8 cellular contexts compared by ENCODE assay signal in the genomic region with DNA sequence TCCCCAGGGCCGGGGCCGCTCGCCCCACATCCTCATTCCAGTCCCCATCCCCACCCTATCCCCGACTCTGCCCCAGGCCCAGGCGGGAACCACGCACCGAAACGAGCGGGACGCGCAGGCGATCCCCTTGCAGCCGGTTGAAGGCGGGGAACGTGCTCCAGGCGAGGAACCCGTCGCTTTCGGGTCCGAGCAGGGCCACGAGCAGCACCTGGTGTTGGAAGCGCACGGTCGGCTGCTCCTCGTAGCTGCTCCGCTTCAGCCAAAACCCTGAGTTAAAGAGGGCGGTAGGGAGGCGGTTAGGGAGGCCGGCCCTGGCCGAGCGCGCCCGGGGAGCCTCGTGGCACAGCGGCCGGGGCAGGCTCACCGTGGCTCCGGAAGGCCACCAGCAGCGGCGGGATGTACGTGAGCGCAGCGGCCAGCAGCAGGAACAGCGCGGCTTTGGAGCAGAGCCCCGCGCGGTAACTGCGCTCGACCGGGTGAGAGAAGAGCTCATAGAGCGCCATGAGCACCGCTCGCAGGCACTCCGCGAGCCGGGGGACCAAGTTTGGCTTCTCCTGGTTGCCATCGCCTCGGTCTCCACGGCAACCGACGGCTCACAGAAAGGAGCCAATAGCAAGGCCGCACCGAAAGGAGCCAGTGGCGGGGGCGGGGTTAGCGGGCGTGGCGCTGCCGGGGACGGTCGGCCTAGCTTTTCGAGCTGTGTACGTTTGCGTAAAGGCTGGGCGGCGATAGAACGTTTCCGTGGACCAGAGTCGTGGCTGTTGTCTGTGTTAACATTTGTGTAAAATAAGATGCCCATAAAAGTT. TPM values are rescaled to one million over a fixed set of nuclear protein-coding genes. Genes with fewer than 3 reads are reported as not detected.
DNase-seq lines count a peak whose midpoint lies in the region; ATAC-seq and TF ChIP-seq lines count a peak whose summit lies in the region.

A gene with protein sequence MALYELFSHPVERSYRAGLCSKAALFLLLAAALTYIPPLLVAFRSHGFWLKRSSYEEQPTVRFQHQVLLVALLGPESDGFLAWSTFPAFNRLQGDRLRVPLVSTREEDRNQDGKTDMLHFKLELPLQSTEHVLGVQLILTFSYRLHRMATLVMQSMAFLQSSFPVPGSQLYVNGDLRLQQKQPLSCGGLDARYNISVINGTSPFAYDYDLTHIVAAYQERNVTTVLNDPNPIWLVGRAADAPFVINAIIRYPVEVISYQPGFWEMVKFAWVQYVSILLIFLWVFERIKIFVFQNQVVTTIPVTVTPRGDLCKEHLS (minus strand): TSS at position 546 of the 806 bp plus-strand sequence. CDS start 43 bp downstream, at position 503.

- intact Hi-C loops in dendritic cell treated with granulocyte-macrophage colony-stimulating factor and Interleukin-4, amounts not matched to agents 40 ng/mL and 50 ng/mL, for 4 days (cut with micrococcal nuclease): loop anchor here (1.0 to 10.0 kb wide), 2 partner anchors 10 to 121 kb away; a partner anchor contains a TSS
- intact Hi-C loops in left lung (cut with DNase I): no loop called here

- CTCF ChIA-PET in BJ (lab: Yijun Ruan, JAX): interaction anchor here (0.8 to 2.2 kb wide), 3 partner anchors 9 to 91 kb away, joined by 4 to 9 read pairs (median 5); a partner anchor contains a TSS
- CTCF ChIA-PET in activated CD4-positive, alpha-beta T cell treated with anti-CD3 and anti-CD28 coated beads, Interleukin-2, amount 10 ng/mL, durations not matched to agents 7 days and 5 days (lab: Charles Lee): interaction anchor here (0.8 to 1.9 kb wide), 5 partner anchors 9 to 66 kb away, joined by 3 to 5 read pairs (median 3); a partner anchor contains a TSS

- H3K36me3 ChIP-seq in BJ (ENCODE audit: control insufficient read depth, insufficient read depth, low read length) (no peaks in the 10 kb centered on the region), left lung (no peaks in the 10 kb centered on the region)

- POLR2A ChIA-PET in BJ (lab: Charles Lee): interaction anchor here (0.6 kb wide), 2 partner anchors 9 to 115 kb away, joined by 3 to 6 read pairs; no protein-coding TSS in a partner anchor
- POLR2A ChIA-PET in activated CD4-positive, alpha-beta T cell treated with anti-CD3 and anti-CD28 coated beads, Interleukin-2, amount 10 ng/mL, durations not matched to agents 7 days and 5 days (lab: Charles Lee): interaction anchor here (0.8 kb wide), 1 partner anchor 8 kb away, joined by 3 read pairs; no protein-coding TSS in a partner anchor

- no peaks in the 10 kb centered on the region for H3K36me3 Mint-ChIP-seq in activated CD4-positive, alpha-beta T cell treated with anti-CD3 and anti-CD28 coated beads, Interleukin-2, amount 10 ng/mL, durations not matched to agents 7 days and 5 days (ENCODE audit: low read depth)
- H3K36me3 Mint-ChIP-seq in dendritic cell treated with granulocyte-macrophage colony-stimulating factor and Interleukin-4, amounts not matched to agents 40 ng/mL and 50 ng/mL, for 4 days (ENCODE audit: low read depth): no peaks in the 10 kb centered on the region

- H3K4me3 Mint-ChIP-seq in activated CD4-positive, alpha-beta T cell treated with anti-CD3 and anti-CD28 coated beads, Interleukin-2, amount 10 ng/mL, durations not matched to agents 7 days and 5 days: peak within 1 kb of the TSS; percentile 82
- H3K4me3 Mint-ChIP-seq in dendritic cell treated with granulocyte-macrophage colony-stimulating factor and Interleukin-4, amounts not matched to agents 40 ng/mL and 50 ng/mL, for 4 days: peak within 1 kb of the TSS; percentile 82

- peak within 1 kb of the TSS; percentile 79 for H3K27ac Mint-ChIP-seq in activated CD4-positive, alpha-beta T cell treated with anti-CD3 and anti-CD28 coated beads, Interleukin-2, amount 10 ng/mL, durations not matched to agents 7 days and 5 days
- peak within 1 kb of the TSS; percentile 67 for H3K27ac Mint-ChIP-seq in dendritic cell treated with granulocyte-macrophage colony-stimulating factor and Interleukin-4, amounts not matched to agents 40 ng/mL and 50 ng/mL, for 4 days

- no peaks in the 10 kb centered on the region for H3K9me3 ChIP-seq in left lung

- TF ChIP-seq POLR2A in GM19099 (IDR thresholded peaks at IDR 0.05; ENCODE audit: extremely low read depth, insufficient read length, low read depth): peak; percentile 43

- H3K27me3 ChIP-seq in BJ (ENCODE audit: control insufficient read depth, insufficient read depth, low read length) (peaks cover 1% of the 10 kb centered on the region; the same call in 1 of the 2 replicates), left lung (peaks cover 0 to 6% of the 10 kb centered on the region in 2 donors)

- TF ChIP-seq CTCF in BJ (IDR thresholded peaks at IDR 0.05; ENCODE audit: insufficient read depth, low read depth, low read length): no peak
- TF ChIP-seq CTCF in left lung (IDR thresholded peaks at IDR 0.05): no peak

- peaks cover 16% of the 10 kb centered on the region for H3K27me3 Mint-ChIP-seq in activated CD4-positive, alpha-beta T cell treated with anti-CD3 and anti-CD28 coated beads, Interleukin-2, amount 10 ng/mL, durations not matched to agents 7 days and 5 days
- H3K27me3 Mint-ChIP-seq in dendritic cell treated with granulocyte-macrophage colony-stimulating factor and Interleukin-4, amounts not matched to agents 40 ng/mL and 50 ng/mL, for 4 days: peaks cover 32% of the 10 kb centered on the region

- H3K4me3 ChIP-seq in BJ (ENCODE audit: low read depth, low read length) (peak within 1 kb of the TSS; percentile 81), left lung (peak within 1 kb of the TSS; percentile 86 to 92)

- H3K27ac ChIP-seq in left lung: peak within 1 kb of the TSS; percentile 77 to 78

- H3K4me1 ChIP-seq in left lung: peaks cover 0 to 19% of the 10 kb centered on the region in 2 donors

- H3K4me1 Mint-ChIP-seq in activated CD4-positive, alpha-beta T cell treated with anti-CD3 and anti-CD28 coated beads, Interleukin-2, amount 10 ng/mL, durations not matched to agents 7 days and 5 days: peaks cover 15% of the 10 kb centered on the region
- peaks cover 16% of the 10 kb centered on the region for H3K4me1 Mint-ChIP-seq in dendritic cell treated with granulocyte-macrophage colony-stimulating factor and Interleukin-4, amounts not matched to agents 40 ng/mL and 50 ng/mL, for 4 days (ENCODE audit: low read depth)

- ATAC-seq in HG03378 (IDR thresholded peaks at IDR 0.05; ENCODE audit: unreplicated experiment) (peak; percentile 94), left lung (peak; percentile 97)

- DNase-seq in BJ (ENCODE audit: low read depth) (peak; percentile 69), NCI-H524 treated with DMSO at 0.1 percent for 48 hours (lab: John Stamatoyannopoulos, UW) (peak; percentile 58), left lung (peak; percentile 98)
- peak; percentile 99 for DNase-seq in activated CD4-positive, alpha-beta T cell treated with anti-CD3 and anti-CD28 coated beads, Interleukin-2, amount 10 ng/mL, durations not matched to agents 7 days and 5 days
- DNase-seq in stimulated activated CD4-positive, alpha-beta T cell treated with anti-CD3 and anti-CD28 coated beads, Interleukin-2, amount 100 ng/mL, for 4 hours (ENCODE audit: low read depth): peak; percentile 96

- H3K9me3 Mint-ChIP-seq in activated CD4-positive, alpha-beta T cell treated with anti-CD3 and anti-CD28 coated beads, Interleukin-2, amount 10 ng/mL, durations not matched to agents 7 days and 5 days: no peaks in the 10 kb centered on the region
- H3K9me3 Mint-ChIP-seq in dendritic cell treated with granulocyte-macrophage colony-stimulating factor and Interleukin-4, amounts not matched to agents 40 ng/mL and 50 ng/mL, for 4 days: no peaks in the 10 kb centered on the region

RNA-seq across cellular contexts. Expression of the gene that starts here (rescaled TPM):
- polyA plus RNA-seq in BJ (2011; rRNA removed): 19.8 and 38.8 TPM in 2 replicates
- polyA minus RNA-seq in BJ (2011; rRNA and poly(A)+ RNA removed): 22.7 and 38.0 TPM in 2 replicates
- 1 to 10 TPM; 1.9 to 2.2 TPM for total RNA-seq in activated CD4-positive, alpha-beta T cell treated with anti-CD3 and anti-CD28 coated beads, Interleukin-2, amount 10 ng/mL, durations not matched to agents 7 days and 5 days
- total RNA-seq in left lung: 10 to 100 TPM in 1 of 2 donors, 1 to 10 TPM in 1; 8.2 to 16.0 TPM

Comparison
In these comparisons a context has a peak if more than half of its experiments do, and no peak if none do; other contexts are left out.
1. Peak in every context shown above with its lines: DNase-seq, ATAC-seq, H3K4me3 ChIP-seq and H3K27ac ChIP-seq.